Comparison of ENCODE assay signal across 19 cellular contexts in genomic region chr15:57823325-57823860, GRCh38.
"Had no signal": no experiment of that assay in that cellular context is flagged by ENCODE, and none has a peak within 500 bp of the region (broad histone marks: within the 10 kb centered on the region; RNA-seq: fewer than 3 reads in every experiment).

No MANE protein-coding gene starts in this region.

- H3K9me3 ChIP-seq: colonic mucosa, left lung, psoas muscle, sigmoid colon, stomach, thyroid gland had no signal

- H3K27ac ChIP-seq: colonic mucosa, hepatocyte, left lung, psoas muscle, sigmoid colon, skin epidermis, stomach, thyroid gland had no signal

- ATAC-seq: left lung; naive thymus-derived CD4-positive, alpha-beta T cell; psoas muscle had no signal

- H3K4me3 ChIP-seq: colonic mucosa, hepatocyte, left lung, psoas muscle, sigmoid colon, skin epidermis, stomach, thyroid gland had no signal

- H3K27me3 ChIP-seq: colonic mucosa, hepatocyte, left lung, sigmoid colon, stomach, thyroid gland had no signal

- H3K4me1 ChIP-seq: colonic mucosa, left lung, psoas muscle, sigmoid colon, stomach, thyroid gland had no signal

- H3K36me3 ChIP-seq: colonic mucosa, left lung, sigmoid colon, stomach, thyroid gland had no signal

- DNase-seq: cerebellar nuclear complex; colonic mucosa; effector CD8-positive, alpha-beta T cell; foreskin melanocyte; head of caudate nucleus; kidney; left lung; mammary epithelial cell; naive thymus-derived CD4-positive, alpha-beta T cell; nephron progenitor cell; psoas muscle; retina; sigmoid colon; stimulated activated CD4-positive, alpha-beta T cell treated with anti-CD3 and anti-CD28 coated beads, Interleukin-12 subunit alpha, Interleukin-12 subunit beta, amount 100 ng/mL, for 4 hours; stimulated activated naive CD4-positive, alpha-beta T cell; stomach; thyroid gland had no signal
